8 cellular contexts compared by ENCODE assay signal in genomic region chr5:177500685-177501522, GRCh38. TPM values are rescaled to one million over a fixed set of nuclear protein-coding genes. Genes with fewer than 3 reads are reported as not detected.
A peak's percentile ranks its signal among the peaks of the same experiment; 100 is the strongest.
DNase-seq lines count a peak whose midpoint lies in the region; ATAC-seq, FAIRE-seq and TF ChIP-seq lines count a peak whose summit lies in the region.

No MANE protein-coding gene starts in this region.

- no peaks in the 10 kb centered on the region for H3K27me3 Mint-ChIP-seq in activated T-helper 17 cell treated with anti-CD3 and anti-CD28 coated beads, Interleukin-2, amount 50 U/mL, for 72 hours

- CTCF ChIA-PET in RWPE1 (lab: Yijun Ruan, JAX) = interaction anchor here (0.6 to 2.0 kb wide), 22 partner anchors 9 to 200 kb away, joined by 3 to 21 read pairs (median 5); partner anchors contain the start of genes DBN1, DDX41 and DOK3

- H3K79me2 ChIP-seq in KMS-11 (ENCODE audit: insufficient read depth, low read depth) = no peaks in the 10 kb centered on the region

- no peak overlapping the region for H3K9ac ChIP-seq in KMS-11

- no peak overlapping the region for H2AFZ ChIP-seq in KMS-11 (ENCODE audit: low read depth)

- TF ChIP-seq CTCF in KMS-11 (conservative IDR thresholded peaks at IDR 0.05; ENCODE audit: low read depth, low read length) (peak; percentile 76), RWPE1 (conservative IDR thresholded peaks at IDR 0.05; ENCODE audit: low read depth) (peak; percentile 99), fibroblast of the aortic adventitia (IDR thresholded peaks at IDR 0.05; ENCODE audit: insufficient read depth, low read length) (peak; percentile 96), neutrophil (IDR thresholded peaks at IDR 0.05) (peak; percentile 81)

- peaks cover 8% of the 10 kb centered on the region for H3K4me1 Mint-ChIP-seq in activated T-helper 17 cell treated with anti-CD3 and anti-CD28 coated beads, Interleukin-2, amount 50 U/mL, for 72 hours

- H3K4me1 ChIP-seq in KMS-11 (ENCODE audit: low read depth, poor library complexity, severe bottlenecking) = peaks cover 3% of the 10 kb centered on the region
- peaks cover 53 to 69% of the 10 kb centered on the region in 2 experiments for H3K4me1 ChIP-seq in neutrophil (ENCODE audit: control insufficient read depth in 1 of 2, insufficient read depth in 1 of 2, low read depth in 1 of 2, low read length in 1 of 2)

- no peak overlapping the region for H3K27ac ChIP-seq in KMS-11
- H3K27ac ChIP-seq in RWPE1 = peak overlapping the region; percentile 52
- peak overlapping the region; percentile 75 for H3K27ac ChIP-seq in neutrophil
- no peak overlapping the region for H3K27ac ChIP-seq in substantia nigra (ENCODE audit: low read depth, low read length, poor library complexity, severe bottlenecking)

- H3K4me3 ChIP-seq in KMS-11 (IDR thresholded peaks at IDR 0.05; ENCODE audit: insufficient read depth, low read depth, low read length) (no peak overlapping the region), fibroblast of the aortic adventitia (ENCODE audit: low read depth, low read length) (no peak overlapping the region), neutrophil (ENCODE audit: low read depth in 1 of 2, low read length in 1 of 2) (peak overlapping the region in 1 of 2 experiments; percentile 25)

- H3K27me3 ChIP-seq in KMS-11 (ENCODE audit: insufficient read depth, low read depth) = no peaks in the 10 kb centered on the region
- H3K27me3 ChIP-seq in neutrophil = no peaks in the 10 kb centered on the region

- no peak overlapping the region for H3K4me3 Mint-ChIP-seq in activated T-helper 17 cell treated with anti-CD3 and anti-CD28 coated beads, Interleukin-2, amount 50 U/mL, for 72 hours

- H3K9me3 Mint-ChIP-seq in activated T-helper 17 cell treated with anti-CD3 and anti-CD28 coated beads, Interleukin-2, amount 50 U/mL, for 72 hours = no peaks in the 10 kb centered on the region

- H3K27ac Mint-ChIP-seq in activated T-helper 17 cell treated with anti-CD3 and anti-CD28 coated beads, Interleukin-2, amount 50 U/mL, for 72 hours = peak overlapping the region; percentile 2

- H4K20me1 ChIP-seq in KMS-11 (ENCODE audit: insufficient read depth) = no peaks in the 10 kb centered on the region

- DNase-seq in RWPE1 (ENCODE audit: low spot score) (peak; percentile 78), fibroblast of the aortic adventitia (ENCODE audit: low read depth) (peak; percentile 89), substantia nigra (lab: John Stamatoyannopoulos, UW) (peak in 48 of 49 donors; percentile 9 to 93 (median 77))

- peak; percentile 33 for ATAC-seq in activated T-helper 17 cell treated with anti-CD3 and anti-CD28 coated beads, Interleukin-2, amount 50 U/mL, for 72 hours (replicated peaks)
- no peak for ATAC-seq in GM21360 (IDR thresholded peaks at IDR 0.05; ENCODE audit: unreplicated experiment)

- H3K36me3 Mint-ChIP-seq in activated T-helper 17 cell treated with anti-CD3 and anti-CD28 coated beads, Interleukin-2, amount 50 U/mL, for 72 hours (ENCODE audit: low read depth) = no peaks in the 10 kb centered on the region

- POLR2A ChIA-PET in RWPE1 (lab: Yijun Ruan, JAX; ENCODE audit: low non-redundant PET) = no interaction called here

- H3K4me2 ChIP-seq in KMS-11 = no peak overlapping the region; the same call in 1 of the 2 replicates

- H3K36me3 ChIP-seq in KMS-11 (ENCODE audit: insufficient read depth) = no peaks in the 10 kb centered on the region
- peaks cover 54% of the 10 kb centered on the region for H3K36me3 ChIP-seq in neutrophil

- H3K9me3 ChIP-seq in neutrophil = no peaks in the 10 kb centered on the region

- FAIRE-seq in G401.6 (lab: Jason Lieb, UNC) = peak; percentile 84

RNA-seq across cellular contexts. Expression of gene PDLIM7, which starts 3.5 kb away (rescaled TPM):
- total RNA-seq in activated T-helper 17 cell treated with anti-CD3 and anti-CD28 coated beads, Interleukin-2, amount 50 U/mL, for 72 hours = 10 to 100 TPM; 34.9 to 38.8 TPM
- 13.7 and 91.4 TPM in 2 replicates for total RNA-seq in fibroblast of the aortic adventitia (ENCODE audit: low replicate concordance)

RNA-seq across cellular contexts. Expression of gene DOK3, which starts 8.7 kb away (rescaled TPM):
- 10 to 100 TPM in 1 of 2 donors, 1 to 10 TPM in 1; 5.6 to 13.7 TPM for total RNA-seq in activated T-helper 17 cell treated with anti-CD3 and anti-CD28 coated beads, Interleukin-2, amount 50 U/mL, for 72 hours
- 0.99 and 1.3 TPM in 2 replicates for total RNA-seq in fibroblast of the aortic adventitia (ENCODE audit: low replicate concordance)

RNA-seq across cellular contexts. Expression of gene DDX41, which starts 15.9 kb away (rescaled TPM):
- 100 to 1,000 TPM; 116 to 149 TPM for total RNA-seq in activated T-helper 17 cell treated with anti-CD3 and anti-CD28 coated beads, Interleukin-2, amount 50 U/mL, for 72 hours
- total RNA-seq in fibroblast of the aortic adventitia (ENCODE audit: low replicate concordance) = 58.5 and 138 TPM in 2 replicates

RNA-seq across cellular contexts. Expression of gene DBN1, which starts 27.5 kb away (rescaled TPM):
- 1 to 10 TPM; 2.3 to 3.1 TPM for total RNA-seq in activated T-helper 17 cell treated with anti-CD3 and anti-CD28 coated beads, Interleukin-2, amount 50 U/mL, for 72 hours
- total RNA-seq in fibroblast of the aortic adventitia (ENCODE audit: low replicate concordance) = 151 and 188 TPM in 2 replicates

RNA-seq across cellular contexts. Expression of gene FAM193B, which starts 53.5 kb away (rescaled TPM):
- total RNA-seq in activated T-helper 17 cell treated with anti-CD3 and anti-CD28 coated beads, Interleukin-2, amount 50 U/mL, for 72 hours = 10 to 100 TPM; 67.5 to 72.3 TPM
- 13.7 and 20.2 TPM in 2 replicates for total RNA-seq in fibroblast of the aortic adventitia (ENCODE audit: low replicate concordance)

Comparison
In these comparisons a context has a peak if more than half of its experiments do, and no peak if none do; other contexts are left out.
1. H3K27ac ChIP-seq: peak in RWPE1 (single experiment) and neutrophil (single experiment); none in KMS-11 (single experiment) and substantia nigra (single experiment).
2. Peak in every context shown above with its lines, with median percentiles within 50 percentile points of each other: CTCF ChIP-seq and DNase-seq.